33 cellular contexts compared by ENCODE assay signal in the genomic region with DNA sequence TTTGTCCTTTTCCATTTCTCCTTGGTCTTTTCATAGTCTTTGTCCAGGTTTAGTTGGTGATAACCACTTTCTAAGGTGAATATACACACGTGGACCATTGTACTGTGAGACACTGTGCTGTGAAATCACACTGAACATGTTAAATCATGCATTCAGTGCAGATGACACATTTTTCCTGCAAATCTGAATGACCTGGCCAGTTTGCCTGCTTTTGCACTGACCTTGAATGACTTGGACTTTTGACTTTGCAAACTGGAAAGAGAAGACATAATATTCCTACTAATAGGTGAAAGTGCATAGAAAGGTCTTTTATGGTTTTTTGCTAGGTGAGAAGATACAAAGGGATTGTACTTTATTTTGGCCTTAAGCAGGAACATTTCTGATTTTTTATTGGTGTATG.
"Had no signal": no experiment of that assay in that cellular context is flagged by ENCODE, and none has a peak within 500 bp of the region (broad histone marks: within the 10 kb centered on the region; RNA-seq: fewer than 3 reads in every experiment).

No MANE protein-coding gene starts in this region.

- H3K27me3 ChIP-seq: MG63 had no signal

- H3K36me3 ChIP-seq: MG63 had no signal

- H3K27ac ChIP-seq: PC-9, RWPE1, VCaP had no signal

- H3K4me3 ChIP-seq: K562, MG63, PC-9 had no signal

- H3K9me3 ChIP-seq: MG63 had no signal

- ATAC-seq: activated naive CD8-positive, alpha-beta T cell treated with anti-CD3 and anti-CD28 coated beads, Interleukin-2, amount 50 U/mL, for 24 hours; activated T-cell treated with anti-CD3 and anti-CD28 coated beads, Interleukin-2, amount 50 U/mL, for 4 hours; K562; Right ventricle myocardium inferior; SK-N-SH treated with all-trans-retinoic acid at 6 μM for 48 hours; T-cell; T-helper 17 cell had no signal

- H3K4me2 ChIP-seq: PC-9 had no signal

- FAIRE-seq: K562, RCC 7860 had no signal

- H2AFZ ChIP-seq: PC-9 had no signal

- DNase-seq: activated B cell treated with CpG ODN at 0.5 μM for 24 hours; activated CD4-positive, alpha-beta memory T cell treated with anti-CD3 and anti-CD28 coated beads for 36 hours; activated CD4-positive, alpha-beta T cell treated with anti-CD3 and anti-CD28 coated beads for 4 hours; activated CD4-positive, alpha-beta T cell treated with anti-CD3 and anti-CD28 coated beads, Interleukin-2, amount 50 U/mL, for 1 hour; activated CD4-positive, CD25-positive, alpha-beta regulatory T cell treated with anti-CD3 and anti-CD28 coated beads, Interleukin-2, amount 50 U/mL, for 72 hours; activated CD8-positive, alpha-beta memory T cell treated with anti-CD3 and anti-CD28 coated beads, Interleukin-2, amount 50 U/mL, for 4 hours; activated effector memory CD4-positive, alpha-beta T cell treated with Interleukin-2 at 50 U/mL for 16 hours; activated naive CD4-positive, alpha-beta T cell treated with anti-CD3 and anti-CD28 coated beads, Interleukin-2, amount 10 ng/mL, durations not matched to agents 7 days and 5 days; activated naive CD8-positive, alpha-beta T cell treated with anti-CD3 and anti-CD28 coated beads, Interleukin-2, amount 50 U/mL, for 24 hours; activated T-cell treated with anti-CD3 and anti-CD28 coated beads for 4 hours; activated T-cell treated with anti-CD3 and anti-CD28 coated beads, Interleukin-2, amount 50 U/mL, for 4 hours; anterior cingulate cortex; MG63; NCI-H1048; NCI-H1105 treated with DMSO at 0.1 percent for 48 hours; NCI-H1436; NCI-H1694; NCI-H1930; NCI-H2081 treated with DMSO at 0.1 percent for 48 hours; NCI-H510A; NCI-H526; NCI-H748 treated with DMSO at 0.1 percent for 48 hours; PC-9; SIG-M5; T-cell; T-helper 17 cell; T-helper 9 cell had no signal
